Comparison of ENCODE assay signal across 20 cellular contexts in genomic region chr18:1526996-1527395, GRCh38.
DNase-seq lines count a peak whose midpoint lies in the region; ATAC-seq, FAIRE-seq and TF ChIP-seq lines count a peak whose summit lies in the region.
"Had no signal": no experiment of that assay in that cellular context is flagged by ENCODE, and none has a peak within 500 bp of the region (broad histone marks: within the 10 kb centered on the region; RNA-seq: fewer than 3 reads in every experiment).

No MANE protein-coding gene starts in this region.

- H3K4me3 ChIP-seq in bronchial epithelial cell (ENCODE audit: low read depth, low read length) (no peak overlapping the region), fibroblast of pulmonary artery (replicated peaks; ENCODE audit: low read depth, low read length) (no peak overlapping the region), upper lobe of left lung (no peak overlapping the region)
- H3K4me3 ChIP-seq: BLaER1, GM12878 had no signal

- no peak for TF ChIP-seq EP300 in upper lobe of left lung (IDR thresholded peaks at IDR 0.05)

- H3K4me3 Mint-ChIP-seq in chondrocyte (ENCODE audit: unreplicated experiment) = no peak overlapping the region
- H3K4me3 Mint-ChIP-seq: CD14-positive monocyte; CD4-positive, alpha-beta memory T cell had no signal

- no peak for TF ChIP-seq POLR2A in upper lobe of left lung (IDR thresholded peaks at IDR 0.05)

- no peaks in the 10 kb centered on the region for H3K36me3 ChIP-seq in bronchial epithelial cell (ENCODE audit: control insufficient read depth, insufficient read depth, low read length)
- no peaks in the 10 kb centered on the region for H3K36me3 ChIP-seq in upper lobe of left lung
- H3K36me3 ChIP-seq: BLaER1 had no signal

- peaks cover 4% of the 10 kb centered on the region for H3K9me3 Mint-ChIP-seq in chondrocyte (ENCODE audit: low read depth)

- no peak overlapping the region for H3K27ac Mint-ChIP-seq in chondrocyte (ENCODE audit: unreplicated experiment)
- H3K27ac Mint-ChIP-seq: CD14-positive monocyte; CD4-positive, alpha-beta memory T cell had no signal

- H3K9me3 ChIP-seq in upper lobe of left lung = no peaks in the 10 kb centered on the region
- H3K9me3 ChIP-seq: BLaER1 had no signal

- TF ChIP-seq CTCF in bronchial epithelial cell (IDR thresholded peaks at IDR 0.05; ENCODE audit: insufficient read depth, low read length, severe bottlenecking) = no peak
- no peak for TF ChIP-seq CTCF in fibroblast of pulmonary artery (IDR thresholded peaks at IDR 0.05; ENCODE audit: low read length, missing control alignments)
- TF ChIP-seq CTCF in upper lobe of left lung (IDR thresholded peaks at IDR 0.05) = no peak
- no peak for TF ChIP-seq CTCF in chondrocyte (IDR thresholded peaks at IDR 0.05)

- WGBS in upper lobe of left lung, 2 donors = 45 to 46% methylated on average over 1 of the region's 1 CpG

- peaks cover 3% of the 10 kb centered on the region for H3K27me3 Mint-ChIP-seq in chondrocyte (ENCODE audit: low read depth)
- H3K27me3 Mint-ChIP-seq: CD4-positive, alpha-beta memory T cell had no signal

- FAIRE-seq in bronchial epithelial cell (lab: Jason Lieb, UNC) = no peak
- FAIRE-seq: GM12878 had no signal

- no peaks in the 10 kb centered on the region for H3K36me3 Mint-ChIP-seq in chondrocyte (ENCODE audit: low read depth)
- H3K36me3 Mint-ChIP-seq: CD14-positive monocyte; CD4-positive, alpha-beta memory T cell had no signal

- peak; percentile 37 for ATAC-seq in left lobe of liver
- ATAC-seq in upper lobe of left lung (ENCODE audit: low FRiP score in 2 of 2) = no peak
- no peak for ATAC-seq in HG03378 (IDR thresholded peaks at IDR 0.05; ENCODE audit: unreplicated experiment)
- ATAC-seq in HG03571 (IDR thresholded peaks at IDR 0.05; ENCODE audit: unreplicated experiment) = no peak
- ATAC-seq: GM12878 had no signal

- no peaks in the 10 kb centered on the region for H3K27me3 ChIP-seq in bronchial epithelial cell (ENCODE audit: control insufficient read depth, insufficient read depth, low read length)
- no peaks in the 10 kb centered on the region for H3K27me3 ChIP-seq in upper lobe of left lung
- H3K27me3 ChIP-seq: BLaER1 had no signal

- no peak overlapping the region for H3K27ac ChIP-seq in upper lobe of left lung
- H3K27ac ChIP-seq: BLaER1, HL-60 had no signal

- H3K4me1 ChIP-seq in upper lobe of left lung = no peaks in the 10 kb centered on the region
- H3K4me1 ChIP-seq: BLaER1 had no signal

- DNase-seq in M059J (ENCODE audit: low read depth) = peak; percentile 3
- peak; percentile 1 for DNase-seq in bronchial epithelial cell (ENCODE audit: low read depth)
- DNase-seq in fibroblast of pulmonary artery (ENCODE audit: low read depth) = peak; percentile 56
- no peak for DNase-seq in left lobe of liver (ENCODE audit: low spot score)
- no peak for DNase-seq in upper lobe of left lung
- DNase-seq in chondrocyte (ENCODE audit: low spot score) = no peak
- DNase-seq: 8988T; Calu3; CD4-positive, alpha-beta memory T cell; DMS79 treated with DMSO at 0.1 percent for 48 hours; GF-D8; GOT3; H7; IMR-90 had no signal

- H3K4me1 Mint-ChIP-seq in chondrocyte (ENCODE audit: low read depth) = no peaks in the 10 kb centered on the region
- H3K4me1 Mint-ChIP-seq: CD14-positive monocyte; CD4-positive, alpha-beta memory T cell had no signal

Comparison
In these comparisons a context has a peak if more than half of its experiments do, and no peak if none do; other contexts are left out.
1. DNase-seq: peak in M059J (single experiment), bronchial epithelial cell (single experiment) and fibroblast of pulmonary artery (single experiment); none in left lobe of liver (single experiment), upper lobe of left lung (0 of 2) and chondrocyte (single experiment).